28 cellular contexts compared by ENCODE assay signal in the genomic region with DNA sequence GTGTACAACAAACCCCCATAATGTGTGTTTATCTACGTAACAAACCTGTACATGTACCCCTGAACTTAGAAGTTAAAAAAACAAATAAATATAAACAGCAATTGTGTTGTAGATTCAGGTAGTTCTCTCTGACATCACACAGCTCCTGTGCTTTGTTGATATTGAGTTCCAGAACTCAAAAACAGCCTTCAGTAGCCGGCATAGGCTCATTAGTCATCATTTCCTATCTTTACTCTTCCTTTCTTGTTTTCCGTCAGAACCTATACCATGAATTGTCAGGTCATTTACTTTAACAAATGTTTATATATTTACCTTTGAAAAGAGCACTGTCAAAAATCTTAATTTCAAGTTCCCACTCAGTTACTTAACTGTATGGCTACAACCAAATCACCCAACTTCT.
DNase-seq lines count a peak whose midpoint lies in the region; ATAC-seq, FAIRE-seq and TF ChIP-seq lines count a peak whose summit lies in the region.
"Had no signal": no experiment of that assay in that cellular context is flagged by ENCODE, and none has a peak within 500 bp of the region (broad histone marks: within the 10 kb centered on the region; RNA-seq: fewer than 3 reads in every experiment).

No MANE protein-coding gene starts in this region.

- FAIRE-seq in endothelial cell of umbilical vein (lab: Jason Lieb, UNC), result peak; percentile 67
- FAIRE-seq: A204.1, GM12892, GM18507 had no signal

- no peak overlapping the region for H3K4me3 Mint-ChIP-seq in activated CD4-positive, alpha-beta T cell treated with anti-CD3 and anti-CD28 coated beads, Interleukin-2, amount 10 ng/mL, durations not matched to agents 24 days and 14 days
- H3K4me3 Mint-ChIP-seq in activated T-helper 17 cell treated with anti-CD3 and anti-CD28 coated beads, Interleukin-2, amount 50 U/mL, for 72 hours, result no peak overlapping the region
- H3K4me3 Mint-ChIP-seq: CD14-positive monocyte; CD4-positive, alpha-beta memory T cell; CD4-positive, CD25-positive, alpha-beta regulatory T cell; CD8-positive, alpha-beta memory T cell had no signal

- CTCF ChIA-PET in endothelial cell of umbilical vein (lab: Charles Lee), result no interaction called here

- POLR2A ChIA-PET in endothelial cell of umbilical vein (lab: Charles Lee), result interaction anchor here (0.6 kb wide), 1 partner anchor 51 kb away, joined by 7 read pairs; no protein-coding TSS in a partner anchor

- H3K27me3 ChIP-seq in endothelial cell of umbilical vein (ENCODE audit: control insufficient read depth in 2 of 2, insufficient read depth in 2 of 2, low read length in 2 of 2), result no peaks in the 10 kb centered on the region
- H3K27me3 ChIP-seq: BE2C, BLaER1 had no signal

- no peaks in the 10 kb centered on the region for H3K36me3 Mint-ChIP-seq in activated CD4-positive, alpha-beta T cell treated with anti-CD3 and anti-CD28 coated beads, Interleukin-2, amount 10 ng/mL, durations not matched to agents 24 days and 14 days (ENCODE audit: low read depth)
- H3K36me3 Mint-ChIP-seq in activated T-helper 17 cell treated with anti-CD3 and anti-CD28 coated beads, Interleukin-2, amount 50 U/mL, for 72 hours (ENCODE audit: low read depth), result no peaks in the 10 kb centered on the region
- H3K36me3 Mint-ChIP-seq: CD14-positive monocyte; CD4-positive, alpha-beta memory T cell; CD4-positive, CD25-positive, alpha-beta regulatory T cell; CD8-positive, alpha-beta memory T cell had no signal

- H3K4me3 ChIP-seq in endothelial cell of umbilical vein (replicated peaks in 1 of 3; ENCODE audit: insufficient read depth in 1 of 3, low read depth in 1 of 3, low read length in 3 of 3), result no peak overlapping the region
- H3K4me3 ChIP-seq: BLaER1 had no signal

- H4K20me1 ChIP-seq in endothelial cell of umbilical vein (replicated peaks; ENCODE audit: control insufficient read depth, extremely low read depth, insufficient read depth, low read length), result no peaks in the 10 kb centered on the region
- H4K20me1 ChIP-seq: BLaER1 had no signal

- DNase-seq in activated CD4-positive, alpha-beta T cell treated with anti-CD3 and anti-CD28 coated beads, Interleukin-2, amount 10 ng/mL, durations not matched to agents 24 days and 14 days, result peak; percentile 36
- no peak for DNase-seq in activated CD4-positive, alpha-beta T cell treated with anti-CD3 and anti-CD28 coated beads for 1 hour
- DNase-seq in endothelial cell of umbilical vein (ENCODE audit: low read depth, low spot score) (peak; percentile 52), lung microvascular endothelial cell (ENCODE audit: low read depth in 2 of 2) (peak; percentile 16 to 45), GM10266 (ENCODE audit: extremely low spot score) (no peak), NCI-H2227 (lab: John Stamatoyannopoulos, UW; ENCODE audit: unreplicated experiment) (no peak)
- DNase-seq: 8988T; ACHN; BE2C; C1 segment of cervical spinal cord; CD4-positive, alpha-beta memory T cell; CD8-positive, alpha-beta memory T cell; COR-L47; DMS 273 treated with DMSO at 0.1 percent for 48 hours; DMS153; DMS53; DMS79; DND-41; EL; GDM1 had no signal

- no TSS peak for BruUV-seq in endothelial cell of umbilical vein (replicated peaks; lab: Mats Ljungman, UMichigan)

- ATAC-seq in activated T-helper 17 cell treated with anti-CD3 and anti-CD28 coated beads, Interleukin-2, amount 50 U/mL, for 72 hours (replicated peaks), result peak; percentile 80
- ATAC-seq in esophagus mucosa, result no peak

- H2AFZ ChIP-seq in endothelial cell of umbilical vein (ENCODE audit: low read depth, low read length), result no peak overlapping the region

- H3K27ac Mint-ChIP-seq in activated CD4-positive, alpha-beta T cell treated with anti-CD3 and anti-CD28 coated beads, Interleukin-2, amount 10 ng/mL, durations not matched to agents 24 days and 14 days, result no peak overlapping the region
- peak overlapping the region; percentile 39 for H3K27ac Mint-ChIP-seq in activated T-helper 17 cell treated with anti-CD3 and anti-CD28 coated beads, Interleukin-2, amount 50 U/mL, for 72 hours
- H3K27ac Mint-ChIP-seq: CD14-positive monocyte; CD4-positive, alpha-beta memory T cell; CD4-positive, CD25-positive, alpha-beta regulatory T cell; CD8-positive, alpha-beta memory T cell had no signal

- H3K9me3 ChIP-seq in endothelial cell of umbilical vein (replicated peaks; ENCODE audit: control insufficient read depth, insufficient read depth, low read length), result no peaks in the 10 kb centered on the region
- H3K9me3 ChIP-seq: BE2C had no signal

- no peak for TF ChIP-seq CTCF in endothelial cell of umbilical vein (IDR thresholded peaks at IDR 0.05; ENCODE audit: extremely low read depth in 1 of 2, insufficient read depth in 1 of 2, low read depth in 1 of 2, low read length in 2 of 2)
- no peak for TF ChIP-seq CTCF in GM10266 (IDR thresholded peaks at IDR 0.05; ENCODE audit: control insufficient read depth, insufficient read depth, low read depth, missing control alignments)

- H3K27ac ChIP-seq in endothelial cell of umbilical vein (ENCODE audit: insufficient read depth, low read depth, low read length), result no peak overlapping the region
- H3K27ac ChIP-seq: BLaER1 had no signal

- H3K27me3 Mint-ChIP-seq in activated CD4-positive, alpha-beta T cell treated with anti-CD3 and anti-CD28 coated beads, Interleukin-2, amount 10 ng/mL, durations not matched to agents 24 days and 14 days, result no peaks in the 10 kb centered on the region
- H3K27me3 Mint-ChIP-seq in activated T-helper 17 cell treated with anti-CD3 and anti-CD28 coated beads, Interleukin-2, amount 50 U/mL, for 72 hours, result peaks cover 8% of the 10 kb centered on the region

- dilution Hi-C loops in endothelial cell of umbilical vein (cut with MboI; ENCODE audit: extremely low pct_ligation_motif_present, low sequenced_read_pairs), result no loop called here

- H3K9ac ChIP-seq in endothelial cell of umbilical vein (replicated peaks; ENCODE audit: extremely low read depth, insufficient read depth, low read length), result no peak overlapping the region
- H3K9ac ChIP-seq: BLaER1 had no signal

- H3K4me1 ChIP-seq in endothelial cell of umbilical vein (ENCODE audit: control insufficient read depth, extremely low read depth, insufficient read depth, low read length), result peaks cover 9% of the 10 kb centered on the region
- H3K4me1 ChIP-seq: BE2C had no signal

- H3K9me1 ChIP-seq in endothelial cell of umbilical vein (replicated peaks; ENCODE audit: control insufficient read depth, extremely low read depth, insufficient read depth, low read length), result no peaks in the 10 kb centered on the region

- TF ChIP-seq POLR2A in endothelial cell of umbilical vein (IDR thresholded peaks at IDR 0.05; ENCODE audit: low read depth, low read length), result no peak

- H3K4me1 Mint-ChIP-seq in activated CD4-positive, alpha-beta T cell treated with anti-CD3 and anti-CD28 coated beads, Interleukin-2, amount 10 ng/mL, durations not matched to agents 24 days and 14 days, result peaks cover 13% of the 10 kb centered on the region
- peaks cover 11% of the 10 kb centered on the region for H3K4me1 Mint-ChIP-seq in activated T-helper 17 cell treated with anti-CD3 and anti-CD28 coated beads, Interleukin-2, amount 50 U/mL, for 72 hours
- H3K4me1 Mint-ChIP-seq: CD4-positive, alpha-beta memory T cell; CD8-positive, alpha-beta memory T cell had no signal

- H3K79me2 ChIP-seq in endothelial cell of umbilical vein (ENCODE audit: control insufficient read depth, insufficient read depth, low read length), result no peaks in the 10 kb centered on the region

- intact Hi-C loops in activated CD4-positive, alpha-beta T cell treated with anti-CD3 and anti-CD28 coated beads, Interleukin-2, amount 10 ng/mL, durations not matched to agents 24 days and 14 days (cut with micrococcal nuclease), result no loop called here
- intact Hi-C loops in endothelial cell of umbilical vein (cut with micrococcal nuclease), result no loop called here

- peak overlapping the region; percentile 2 for H3K4me2 ChIP-seq in endothelial cell of umbilical vein (ENCODE audit: insufficient read depth, low read length)
- H3K4me2 ChIP-seq: BLaER1 had no signal

- H3K36me3 ChIP-seq in endothelial cell of umbilical vein (ENCODE audit: control insufficient read depth in 2 of 2, extremely low read depth in 1 of 2, insufficient read depth in 2 of 2, low read length in 2 of 2), result no peaks in the 10 kb centered on the region
- H3K36me3 ChIP-seq: BE2C, BLaER1 had no signal

- H3K9me3 Mint-ChIP-seq in activated CD4-positive, alpha-beta T cell treated with anti-CD3 and anti-CD28 coated beads, Interleukin-2, amount 10 ng/mL, durations not matched to agents 24 days and 14 days, result peaks cover 5% of the 10 kb centered on the region
- H3K9me3 Mint-ChIP-seq in activated T-helper 17 cell treated with anti-CD3 and anti-CD28 coated beads, Interleukin-2, amount 50 U/mL, for 72 hours, result peaks cover 3% of the 10 kb centered on the region
- H3K9me3 Mint-ChIP-seq: CD4-positive, CD25-positive, alpha-beta regulatory T cell; CD8-positive, alpha-beta memory T cell had no signal

TF ChIP-seq in endothelial cell of umbilical vein, 7 proteins besides CTCF, POLR2A, EP300 and RAD21:
- no peak for TF ChIP-seq POLR2AphosphoS5 (IDR thresholded peaks at IDR 0.05; ENCODE audit: insufficient read depth, low read depth, low read length)
- peak; percentile 51 for TF ChIP-seq JUN (IDR thresholded peaks at IDR 0.05; ENCODE audit: borderline replicate concordance, insufficient read depth, insufficient read length, low read depth)
- peak; percentile 45 for TF ChIP-seq FOS (IDR thresholded peaks at IDR 0.05; ENCODE audit: borderline replicate concordance, insufficient read depth, low read length)

Comparison
In these comparisons a context has a peak if more than half of its experiments do, and no peak if none do; other contexts are left out.
1. DNase-seq: peak in activated CD4-positive, alpha-beta T cell treated with anti-CD3 and anti-CD28 coated beads, Interleukin-2, amount 10 ng/mL, durations not matched to agents 24 days and 14 days (single experiment), endothelial cell of umbilical vein (single experiment) and lung microvascular endothelial cell (2 of 2); none in activated CD4-positive, alpha-beta T cell treated with anti-CD3 and anti-CD28 coated beads for 1 hour (single experiment), GM10266 (single experiment) and NCI-H2227 (single experiment).